In the genomic region with DNA sequence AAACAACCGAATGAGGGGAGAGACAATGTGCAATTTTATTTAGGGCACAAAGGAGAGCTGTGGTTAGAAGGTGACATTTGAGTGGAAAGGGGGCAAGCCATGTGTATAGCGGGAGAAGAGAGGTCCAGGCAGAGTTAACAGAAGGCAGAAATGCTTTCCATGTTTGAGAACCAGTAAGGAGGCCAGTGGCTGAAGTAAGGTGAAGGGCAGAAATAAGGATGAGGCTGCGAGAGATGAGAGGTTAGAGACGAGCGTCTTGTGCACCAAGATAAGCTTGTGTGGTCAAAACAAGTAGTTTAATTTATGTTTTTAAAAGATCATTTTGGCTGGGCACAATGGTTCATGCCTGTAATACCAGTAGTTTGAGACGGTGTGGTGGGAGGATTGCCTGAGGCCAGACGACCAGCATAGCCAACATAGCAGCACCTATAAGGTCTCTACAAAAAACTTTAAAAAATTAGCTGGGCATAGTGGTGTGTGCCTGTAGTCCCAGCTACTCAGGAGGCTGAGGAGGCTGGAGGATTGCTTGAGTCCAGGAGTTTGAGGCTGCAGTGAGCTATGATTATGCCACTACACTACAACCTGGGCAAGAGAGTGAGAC, we compare ENCODE assay signal across 1 cellular context.
TF ChIP-seq lines count a peak whose summit lies in the region.

No MANE protein-coding gene starts in this region.

TF ChIP-seq in HEK293, 187 proteins besides CTCF, POLR2A, EP300 and RAD21 (continued from another document):
- TF ChIP-seq, protein P1, sequence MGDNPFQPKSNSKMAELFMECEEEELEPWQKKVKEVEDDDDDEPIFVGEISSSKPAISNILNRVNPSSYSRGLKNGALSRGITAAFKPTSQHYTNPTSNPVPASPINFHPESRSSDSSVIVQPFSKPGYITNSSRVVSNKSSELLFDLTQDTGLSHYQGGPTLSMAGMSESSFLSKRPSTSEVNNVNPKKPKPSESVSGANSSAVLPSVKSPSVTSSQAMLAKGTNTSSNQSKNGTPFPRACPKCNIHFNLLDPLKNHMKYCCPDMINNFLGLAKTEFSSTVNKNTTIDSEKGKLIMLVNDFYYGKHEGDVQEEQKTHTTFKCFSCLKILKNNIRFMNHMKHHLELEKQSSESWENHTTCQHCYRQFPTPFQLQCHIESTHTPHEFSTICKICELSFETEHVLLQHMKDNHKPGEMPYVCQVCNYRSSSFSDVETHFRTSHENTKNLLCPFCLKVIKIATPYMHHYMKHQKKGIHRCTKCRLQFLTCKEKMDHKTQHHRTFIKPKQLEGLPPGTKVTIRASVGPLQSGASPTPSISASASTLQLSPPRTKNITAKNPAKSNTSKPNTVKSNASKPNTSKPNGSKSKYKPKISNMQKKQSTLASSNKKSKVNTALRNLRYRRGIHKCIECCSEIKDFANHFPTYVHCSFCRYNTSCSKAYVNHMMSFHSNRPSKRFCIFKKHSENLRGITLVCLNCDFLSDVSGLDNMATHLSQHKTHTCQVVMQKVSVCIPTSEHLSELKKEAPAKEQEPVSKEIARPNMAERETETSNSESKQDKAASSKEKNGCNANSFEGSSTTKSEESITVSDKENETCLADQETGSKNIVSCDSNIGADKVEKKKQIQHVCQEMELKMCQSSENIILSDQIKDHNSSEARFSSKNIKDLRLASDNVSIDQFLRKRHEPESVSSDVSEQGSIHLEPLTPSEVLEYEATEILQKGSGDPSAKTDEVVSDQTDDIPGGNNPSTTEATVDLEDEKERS (tag by site-specific recombination; IDR thresholded peaks at IDR 0.05): no peak
- TF ChIP-seq, protein P2, sequence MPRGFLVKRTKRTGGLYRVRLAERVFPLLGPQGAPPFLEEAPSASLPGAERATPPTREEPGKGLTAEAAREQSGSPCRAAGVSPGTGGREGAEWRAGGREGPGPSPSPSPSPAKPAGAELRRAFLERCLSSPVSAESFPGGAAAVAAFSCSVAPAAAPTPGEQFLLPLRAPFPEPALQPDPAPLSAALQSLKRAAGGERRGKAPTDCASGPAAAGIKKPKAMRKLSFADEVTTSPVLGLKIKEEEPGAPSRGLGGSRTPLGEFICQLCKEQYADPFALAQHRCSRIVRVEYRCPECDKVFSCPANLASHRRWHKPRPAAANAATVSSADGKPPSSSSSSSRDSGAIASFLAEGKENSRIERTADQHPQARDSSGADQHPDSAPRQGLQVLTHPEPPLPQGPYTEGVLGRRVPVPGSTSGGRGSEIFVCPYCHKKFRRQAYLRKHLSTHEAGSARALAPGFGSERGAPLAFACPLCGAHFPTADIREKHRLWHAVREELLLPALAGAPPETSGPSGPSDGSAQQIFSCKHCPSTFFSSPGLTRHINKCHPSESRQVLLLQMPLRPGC (tag by site-specific recombination; IDR thresholded peaks at IDR 0.05): no peak
- TF ChIP-seq ZNF785 (tag by site-specific recombination; IDR thresholded peaks at IDR 0.05) (no peak), ZBTB17 (tag by site-specific recombination; IDR thresholded peaks at IDR 0.05) (0 out of 2 replicates have a peak, but pooled peaks have one; percentile 23), GLIS1 (tag by site-specific recombination; IDR thresholded peaks at IDR 0.05) (no peak)
